Comparison of ENCODE assay signal across 9 cellular contexts in the genomic region with DNA sequence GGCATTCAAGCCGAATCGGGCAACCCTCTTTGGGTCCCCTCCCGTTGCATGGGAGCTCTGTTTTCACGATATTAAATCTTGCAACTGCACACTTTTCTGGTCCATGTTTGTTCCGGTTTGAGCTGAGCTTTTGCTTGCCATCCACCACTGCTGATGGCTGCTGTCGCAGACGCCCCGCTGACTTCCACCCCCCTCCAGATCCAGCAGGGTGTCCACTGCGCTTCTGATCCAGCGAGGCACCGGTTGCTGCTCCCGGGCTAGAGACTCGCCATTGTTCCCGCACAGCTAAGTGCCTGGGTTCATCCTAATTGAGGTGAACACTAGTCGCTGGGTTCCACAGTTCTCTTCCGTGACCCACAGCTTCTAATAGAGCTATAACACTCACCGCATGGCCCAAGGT. TPM values are rescaled to one million over a fixed set of nuclear protein-coding genes. Genes with fewer than 3 reads are reported as not detected.
DNase-seq lines count a peak whose midpoint lies in the region; ATAC-seq and TF ChIP-seq lines count a peak whose summit lies in the region.
"Had no signal": no experiment of that assay in that cellular context is flagged by ENCODE, and none has a peak within 500 bp of the region (broad histone marks: within the 10 kb centered on the region; RNA-seq: fewer than 3 reads in every experiment).

No MANE protein-coding gene starts in this region.

- H3K36me3 ChIP-seq in stomach = peaks cover 0 to 12% (median 10%) of the 10 kb centered on the region in 4 donors

- no peaks in the 10 kb centered on the region for H3K9me3 Mint-ChIP-seq in T-helper 2 cell treated with Interferon-gamma antibody and Interleukin-4, amounts not matched to agents 5 μg/mL and 100 μg/mL, for 36 hours
- no peaks in the 10 kb centered on the region for H3K9me3 Mint-ChIP-seq in activated CD8-positive, alpha-beta T cell treated with anti-CD3 and anti-CD28 coated beads, Interleukin-2, amount 10 ng/mL, durations not matched to agents 7 days and 5 days (ENCODE audit: insufficient read depth)
- no peaks in the 10 kb centered on the region for H3K9me3 Mint-ChIP-seq in immature natural killer cell

- H3K27ac ChIP-seq in stomach = peak overlapping the region in 2 of 5 donors; percentile 92

- intact Hi-C loops in stomach (cut with DNase I; ENCODE audit: low total_unique reads) = no loop called here

- H3K9me3 ChIP-seq in stomach = no peaks in the 10 kb centered on the region

- H3K27me3 ChIP-seq in stomach = no peaks in the 10 kb centered on the region

- WGBS in stomach, 5 donors = 79 to 84% (median 81%) methylated on average over 17 of the region's 17 CpGs

- POLR2A ChIA-PET in activated CD8-positive, alpha-beta T cell treated with anti-CD3 and anti-CD28 coated beads, Interleukin-2, amount 10 ng/mL, durations not matched to agents 7 days and 5 days (lab: Charles Lee) = interaction anchor here (4.5 kb wide), 1 partner anchor 13 kb away, joined by 31 read pairs; a partner anchor contains a TSS

- no peak for TF ChIP-seq POLR2A in stomach (IDR thresholded peaks at IDR 0.05)

- CTCF ChIA-PET in activated CD8-positive, alpha-beta T cell treated with anti-CD3 and anti-CD28 coated beads, Interleukin-2, amount 10 ng/mL, durations not matched to agents 7 days and 5 days (lab: Charles Lee) = interaction anchor here (1.4 to 1.6 kb wide), 3 partner anchors 10 to 19 kb away, joined by 3 to 5 read pairs (median 5); no protein-coding TSS in a partner anchor

- peak overlapping the region; percentile 77 to 99 (median 97) for H3K4me3 ChIP-seq in stomach

- TF ChIP-seq EP300 in stomach (IDR thresholded peaks at IDR 0.05) = no peak

- H3K4me3 Mint-ChIP-seq in T-helper 2 cell treated with Interferon-gamma antibody and Interleukin-4, amounts not matched to agents 5 μg/mL and 100 μg/mL, for 36 hours = peak overlapping the region; percentile 93
- H3K4me3 Mint-ChIP-seq in activated CD8-positive, alpha-beta T cell treated with anti-CD3 and anti-CD28 coated beads, Interleukin-2, amount 10 ng/mL, durations not matched to agents 7 days and 5 days = peak overlapping the region; percentile 95
- peak overlapping the region; percentile 52 to 96 (median 94) for H3K4me3 Mint-ChIP-seq in immature natural killer cell

- H3K4me1 Mint-ChIP-seq in T-helper 2 cell treated with Interferon-gamma antibody and Interleukin-4, amounts not matched to agents 5 μg/mL and 100 μg/mL, for 36 hours (ENCODE audit: low read depth) = peaks cover 10% of the 10 kb centered on the region
- peaks cover 19% of the 10 kb centered on the region for H3K4me1 Mint-ChIP-seq in activated CD8-positive, alpha-beta T cell treated with anti-CD3 and anti-CD28 coated beads, Interleukin-2, amount 10 ng/mL, durations not matched to agents 7 days and 5 days (ENCODE audit: low read depth)
- H3K4me1 Mint-ChIP-seq in immature natural killer cell = peaks cover 23 to 35% of the 10 kb centered on the region in 2 donors

- ATAC-seq in activated CD8-positive, alpha-beta T cell treated with anti-CD3 and anti-CD28 coated beads, Interleukin-2, amount 10 ng/mL, durations not matched to agents 7 days and 5 days = no peak
- no peak for ATAC-seq in activated CD4-positive, CD25-positive, alpha-beta regulatory T cell treated with anti-CD3 and anti-CD28 coated beads, Interleukin-2, amount 50 U/mL, for 24 hours
- ATAC-seq in GM21737 (IDR thresholded peaks at IDR 0.05; ENCODE audit: unreplicated experiment) = no peak

- DNase-seq in T-helper 2 cell treated with Interferon-gamma antibody and Interleukin-4, amounts not matched to agents 5 μg/mL and 100 μg/mL, for 36 hours (ENCODE audit: low spot score) = no peak
- DNase-seq in T-helper 2 cell (no peak), immature natural killer cell (no peak), stomach (no peak), COLO829 (ENCODE audit: low spot score) (no peak)
- no peak for DNase-seq in activated CD8-positive, alpha-beta T cell treated with anti-CD3 and anti-CD28 coated beads, Interleukin-2, amount 10 ng/mL, durations not matched to agents 7 days and 5 days
- DNase-seq: NCI-H446 treated with DMSO at 0.1 percent for 48 hours had no signal

- peaks cover 14 to 48% (median 34%) of the 10 kb centered on the region in 4 donors for H3K4me1 ChIP-seq in stomach

- H3K36me3 Mint-ChIP-seq in T-helper 2 cell treated with Interferon-gamma antibody and Interleukin-4, amounts not matched to agents 5 μg/mL and 100 μg/mL, for 36 hours (ENCODE audit: low read depth) = no peaks in the 10 kb centered on the region
- no peaks in the 10 kb centered on the region for H3K36me3 Mint-ChIP-seq in activated CD8-positive, alpha-beta T cell treated with anti-CD3 and anti-CD28 coated beads, Interleukin-2, amount 10 ng/mL, durations not matched to agents 7 days and 5 days (ENCODE audit: low read depth)
- H3K36me3 Mint-ChIP-seq in immature natural killer cell = peaks cover 0 to 4% (median 0%) of the 10 kb centered on the region in 3 donors

- no peak for TF ChIP-seq CTCF in stomach (IDR thresholded peaks at IDR 0.05)

- peak overlapping the region; percentile 17 for H3K27ac Mint-ChIP-seq in T-helper 2 cell treated with Interferon-gamma antibody and Interleukin-4, amounts not matched to agents 5 μg/mL and 100 μg/mL, for 36 hours
- no peak overlapping the region for H3K27ac Mint-ChIP-seq in activated CD8-positive, alpha-beta T cell treated with anti-CD3 and anti-CD28 coated beads, Interleukin-2, amount 10 ng/mL, durations not matched to agents 7 days and 5 days
- H3K27ac Mint-ChIP-seq in immature natural killer cell = peak overlapping the region in 2 of 6 donors; percentile 61 to 86

- H3K27me3 Mint-ChIP-seq in T-helper 2 cell treated with Interferon-gamma antibody and Interleukin-4, amounts not matched to agents 5 μg/mL and 100 μg/mL, for 36 hours (ENCODE audit: low read depth) = no peaks in the 10 kb centered on the region
- no peaks in the 10 kb centered on the region for H3K27me3 Mint-ChIP-seq in activated CD8-positive, alpha-beta T cell treated with anti-CD3 and anti-CD28 coated beads, Interleukin-2, amount 10 ng/mL, durations not matched to agents 7 days and 5 days (ENCODE audit: low read depth)
- peaks cover 9 to 17% (median 13%) of the 10 kb centered on the region in 3 donors for H3K27me3 Mint-ChIP-seq in immature natural killer cell (ENCODE audit: low read depth in 3 of 3)

RNA-seq across cellular contexts. Expression of a gene that starts 13.3 kb away (rescaled TPM):
- total RNA-seq in activated CD8-positive, alpha-beta T cell treated with anti-CD3 and anti-CD28 coated beads, Interleukin-2, amount 10 ng/mL, durations not matched to agents 7 days and 5 days = 10 to 100 TPM; 13.2 to 13.6 TPM
- polyA plus RNA-seq in immature natural killer cell (10 to 100 TPM; 11.3 to 15.9 (median 15.8) TPM), stomach (10 to 100 TPM; 13.5 to 43.7 (median 22.4) TPM)
- 10 to 100 TPM; 23.3 to 45.5 (median 37.9) TPM for total RNA-seq in stomach

RNA-seq across cellular contexts. Expression of a gene that starts 13.3 kb away (rescaled TPM):
- 10 to 100 TPM; 18.5 to 22.2 TPM for total RNA-seq in activated CD8-positive, alpha-beta T cell treated with anti-CD3 and anti-CD28 coated beads, Interleukin-2, amount 10 ng/mL, durations not matched to agents 7 days and 5 days
- polyA plus RNA-seq in immature natural killer cell (10 to 100 TPM in 1 of 3 donors, 1 to 10 TPM in 2; 2.6 to 15.6 (median 8.9) TPM), stomach (1 to 10 TPM; 5.6 to 6.9 (median 6.7) TPM)
- 10 to 100 TPM in 3 of 5 donors, 1 to 10 TPM in 2; 1.8 to 39.7 (median 13.3) TPM for total RNA-seq in stomach
